8 cellular contexts compared by ENCODE assay signal in the genomic region with DNA sequence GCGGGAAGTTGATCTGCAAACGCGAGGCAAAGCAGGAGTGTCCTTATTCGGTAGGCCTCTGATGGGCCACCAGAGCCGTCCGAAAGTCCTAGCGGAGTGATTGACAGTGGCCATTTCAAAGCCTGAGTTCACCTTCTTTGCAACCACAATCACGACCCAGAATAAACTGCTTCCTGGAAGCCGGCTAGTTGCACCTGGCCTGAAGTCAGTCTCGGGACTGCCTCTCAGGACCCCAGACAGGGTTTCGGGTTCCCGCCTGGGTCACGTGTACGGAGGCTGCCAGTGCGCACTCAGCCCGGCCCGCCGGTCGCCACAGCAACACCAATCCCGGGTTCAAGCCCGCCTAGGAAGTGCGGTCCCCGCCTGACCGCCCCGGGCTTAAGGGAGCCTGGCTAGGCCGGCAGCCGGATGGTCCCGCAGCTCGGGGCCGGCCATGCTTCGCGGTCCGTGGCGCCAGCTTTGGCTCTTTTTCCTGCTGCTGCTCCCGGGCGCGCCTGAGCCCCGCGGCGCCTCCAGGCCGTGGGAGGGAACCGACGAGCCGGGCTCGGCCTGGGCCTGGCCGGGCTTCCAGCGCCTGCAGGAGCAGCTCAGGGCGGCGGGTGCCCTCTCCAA. TPM values are rescaled to one million over a fixed set of nuclear protein-coding genes. Genes with fewer than 3 reads are reported as not detected.
DNase-seq lines count a peak whose midpoint lies in the region; ATAC-seq and TF ChIP-seq lines count a peak whose summit lies in the region.

A gene with protein sequence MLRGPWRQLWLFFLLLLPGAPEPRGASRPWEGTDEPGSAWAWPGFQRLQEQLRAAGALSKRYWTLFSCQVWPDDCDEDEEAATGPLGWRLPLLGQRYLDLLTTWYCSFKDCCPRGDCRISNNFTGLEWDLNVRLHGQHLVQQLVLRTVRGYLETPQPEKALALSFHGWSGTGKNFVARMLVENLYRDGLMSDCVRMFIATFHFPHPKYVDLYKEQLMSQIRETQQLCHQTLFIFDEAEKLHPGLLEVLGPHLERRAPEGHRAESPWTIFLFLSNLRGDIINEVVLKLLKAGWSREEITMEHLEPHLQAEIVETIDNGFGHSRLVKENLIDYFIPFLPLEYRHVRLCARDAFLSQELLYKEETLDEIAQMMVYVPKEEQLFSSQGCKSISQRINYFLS (plus strand): TSS at position 375 of the 612 bp plus-strand sequence. CDS start 59 bp downstream, at position 434.

- TF ChIP-seq CTCF in Panc1 (IDR thresholded peaks at IDR 0.05) (no peak), fibroblast of lung (conservative IDR thresholded peaks at IDR 0.05 in 1 of 2, IDR thresholded peaks at IDR 0.05 in 1 of 2; ENCODE audit: low read depth in 1 of 2, low read length in 2 of 2) (no peak)

- no TSS peak for BruUV-seq in Panc1 (replicated peaks; lab: Mats Ljungman, UMichigan)

- TF ChIP-seq EP300 in Ishikawa (IDR thresholded peaks at IDR 0.05; ENCODE audit: borderline replicate concordance) = peak; percentile 17; the same call in 1 of the 2 replicates

- peaks cover 37% of the 10 kb centered on the region for H3K4me1 Mint-ChIP-seq in activated T-helper 1 cell treated with anti-CD3 and anti-CD28 coated beads, Interleukin-12 subunit alpha, Interleukin-12 subunit beta, Interleukin-2, Interleukin-4 antibody, amounts not matched to agents 30 ng/mL and 10 ng/mL and 1 ng/mL, durations not matched to agents 14 hours and 24 hours and 36 hours (ENCODE audit: low read depth)
- H3K4me1 Mint-ChIP-seq in naive B cell = peaks cover 21 to 43% (median 30%) of the 10 kb centered on the region in 3 donors
- peaks cover 42% of the 10 kb centered on the region for H3K4me1 Mint-ChIP-seq in stimulated activated memory B cell treated with anti-CD40 and anti-IgM and Interleukin-4, amounts not matched to agents 10 μg/mL and 1 μg/mL and 100 μg/mL, for 72 hours

- TF ChIP-seq RAD21 in Ishikawa (IDR thresholded peaks at IDR 0.05; ENCODE audit: low read depth) = no peak

- ATAC-seq in GM21619 (IDR thresholded peaks at IDR 0.05; ENCODE audit: unreplicated experiment) (peak; percentile 84), Panc1 (peak; percentile 95), naive B cell (ENCODE audit: low read depth in 2 of 2) (peak; percentile 75 to 79)
- peak; percentile 95 for ATAC-seq in stimulated activated memory B cell treated with anti-CD40 and anti-IgM and Interleukin-4, amounts not matched to agents 10 μg/mL and 1 μg/mL and 100 μg/mL, for 72 hours

- H3K27ac Mint-ChIP-seq in activated T-helper 1 cell treated with anti-CD3 and anti-CD28 coated beads, Interleukin-12 subunit alpha, Interleukin-12 subunit beta, Interleukin-2, Interleukin-4 antibody, amounts not matched to agents 30 ng/mL and 10 ng/mL and 1 ng/mL, durations not matched to agents 14 hours and 24 hours and 36 hours = peak within 1 kb of the TSS; percentile 99
- peak within 1 kb of the TSS; percentile 99 to 100 (median 99) for H3K27ac Mint-ChIP-seq in naive B cell
- peak within 1 kb of the TSS; percentile 98 for H3K27ac Mint-ChIP-seq in stimulated activated memory B cell treated with anti-CD40 and anti-IgM and Interleukin-4, amounts not matched to agents 10 μg/mL and 1 μg/mL and 100 μg/mL, for 72 hours

- H3K27ac ChIP-seq in Panc1 (ENCODE audit: low read length) (peak within 1 kb of the TSS; percentile 91), fibroblast of lung (ENCODE audit: insufficient read depth, low read length) (peak within 1 kb of the TSS; percentile 90)

- H3K4me2 ChIP-seq in fibroblast of lung (ENCODE audit: extremely low read depth, insufficient read depth, low read length) = peak within 1 kb of the TSS; percentile 97

- H3K36me3 Mint-ChIP-seq in activated T-helper 1 cell treated with anti-CD3 and anti-CD28 coated beads, Interleukin-12 subunit alpha, Interleukin-12 subunit beta, Interleukin-2, Interleukin-4 antibody, amounts not matched to agents 30 ng/mL and 10 ng/mL and 1 ng/mL, durations not matched to agents 14 hours and 24 hours and 36 hours (ENCODE audit: low read depth) = peaks cover 9% of the 10 kb centered on the region
- H3K36me3 Mint-ChIP-seq in naive B cell = peaks cover 0 to 4% of the 10 kb centered on the region in 2 donors
- peaks cover 14% of the 10 kb centered on the region for H3K36me3 Mint-ChIP-seq in stimulated activated memory B cell treated with anti-CD40 and anti-IgM and Interleukin-4, amounts not matched to agents 10 μg/mL and 1 μg/mL and 100 μg/mL, for 72 hours

- H3K4me3 ChIP-seq in Panc1 (ENCODE audit: low read depth in 2 of 2, low read length in 2 of 2) (peak within 1 kb of the TSS; percentile 74 to 85), fibroblast of lung (replicated peaks in 1 of 4; ENCODE audit: control extremely low read depth in 1 of 4, insufficient read depth in 1 of 4, low read depth in 3 of 4, low read length in 4 of 4) (peak within 1 kb of the TSS; percentile 83 to 92 (median 88))

- CTCF ChIA-PET in Panc1 (lab: Charles Lee) = no interaction called here

- peak within 1 kb of the TSS; percentile 65 for H2AFZ ChIP-seq in fibroblast of lung (ENCODE audit: low read length)

- intact Hi-C loops in Panc1 (cut with micrococcal nuclease; ENCODE audit: unreplicated experiment) = loop anchor here (2.0 to 10.0 kb wide), 3 partner anchors 113 to 287 kb away; a partner anchor contains a TSS
- intact Hi-C loops in activated T-helper 1 cell treated with anti-CD3 and anti-CD28 coated beads, Interleukin-12 subunit alpha, Interleukin-12 subunit beta, Interleukin-2, Interleukin-4 antibody, amounts not matched to agents 30 ng/mL and 10 ng/mL and 1 ng/mL, durations not matched to agents 14 hours and 24 hours and 36 hours (cut with micrococcal nuclease) = loop anchor here (1.0 to 10.0 kb wide), 11 partner anchors 39 to 539 kb away; a partner anchor contains a TSS

- H3K36me3 ChIP-seq in Panc1 (ENCODE audit: control insufficient read depth, insufficient read depth, low read length) (peaks cover 2% of the 10 kb centered on the region; the same call in 1 of the 2 replicates), fibroblast of lung (ENCODE audit: control insufficient read depth, insufficient read depth, low read length) (peaks cover 3% of the 10 kb centered on the region)

- DNase-seq in DMS53 (lab: John Stamatoyannopoulos, UW) (peak; percentile 96), Panc1 (ENCODE audit: low read depth, low spot score) (peak; percentile 54), fibroblast of lung (ENCODE audit: low read depth in 2 of 2) (peak; percentile 87 to 92), naive B cell (peak; percentile 95)
- peak; percentile 77 for DNase-seq in activated T-helper 1 cell treated with anti-CD3 and anti-CD28 coated beads, Interleukin-12 subunit alpha, Interleukin-12 subunit beta, Interleukin-2, Interleukin-4 antibody, amounts not matched to agents 30 ng/mL and 10 ng/mL and 1 ng/mL, durations not matched to agents 14 hours and 24 hours and 36 hours (ENCODE audit: low spot score)

- no peaks in the 10 kb centered on the region for H3K9me3 Mint-ChIP-seq in activated T-helper 1 cell treated with anti-CD3 and anti-CD28 coated beads, Interleukin-12 subunit alpha, Interleukin-12 subunit beta, Interleukin-2, Interleukin-4 antibody, amounts not matched to agents 30 ng/mL and 10 ng/mL and 1 ng/mL, durations not matched to agents 14 hours and 24 hours and 36 hours
- no peaks in the 10 kb centered on the region for H3K9me3 Mint-ChIP-seq in naive B cell
- H3K9me3 Mint-ChIP-seq in stimulated activated memory B cell treated with anti-CD40 and anti-IgM and Interleukin-4, amounts not matched to agents 10 μg/mL and 1 μg/mL and 100 μg/mL, for 72 hours = no peaks in the 10 kb centered on the region

- H4K20me1 ChIP-seq in fibroblast of lung (ENCODE audit: control insufficient read depth, extremely low read depth, insufficient read depth, low read length) = no peaks in the 10 kb centered on the region

- H3K27me3 ChIP-seq in Panc1 (ENCODE audit: control insufficient read depth, insufficient read depth, low read length) (no peaks in the 10 kb centered on the region), fibroblast of lung (ENCODE audit: control insufficient read depth, insufficient read depth, low read length) (no peaks in the 10 kb centered on the region)

- POLR2A ChIA-PET in Panc1 (lab: Charles Lee) = interaction anchor here (0.7 kb wide), 1 partner anchor 170 kb away, joined by 11 read pairs; no protein-coding TSS in a partner anchor

- H3K4me1 ChIP-seq in Panc1 (ENCODE audit: control insufficient read depth, insufficient read depth, low read length) (peaks cover 5% of the 10 kb centered on the region; the same call in 1 of the 2 replicates), fibroblast of lung (ENCODE audit: control insufficient read depth, extremely low read depth, insufficient read depth, low read length) (peaks cover 2% of the 10 kb centered on the region)

- peaks cover 18% of the 10 kb centered on the region for H3K79me2 ChIP-seq in fibroblast of lung (ENCODE audit: control insufficient read depth, insufficient read depth, low read length)

- H3K27me3 Mint-ChIP-seq in activated T-helper 1 cell treated with anti-CD3 and anti-CD28 coated beads, Interleukin-12 subunit alpha, Interleukin-12 subunit beta, Interleukin-2, Interleukin-4 antibody, amounts not matched to agents 30 ng/mL and 10 ng/mL and 1 ng/mL, durations not matched to agents 14 hours and 24 hours and 36 hours (ENCODE audit: insufficient read depth) = no peaks in the 10 kb centered on the region
- H3K27me3 Mint-ChIP-seq in naive B cell = no peaks in the 10 kb centered on the region
- H3K27me3 Mint-ChIP-seq in stimulated activated memory B cell treated with anti-CD40 and anti-IgM and Interleukin-4, amounts not matched to agents 10 μg/mL and 1 μg/mL and 100 μg/mL, for 72 hours = no peaks in the 10 kb centered on the region

- H3K4me3 Mint-ChIP-seq in activated T-helper 1 cell treated with anti-CD3 and anti-CD28 coated beads, Interleukin-12 subunit alpha, Interleukin-12 subunit beta, Interleukin-2, Interleukin-4 antibody, amounts not matched to agents 30 ng/mL and 10 ng/mL and 1 ng/mL, durations not matched to agents 14 hours and 24 hours and 36 hours = peak within 1 kb of the TSS; percentile 99
- peak within 1 kb of the TSS; percentile 93 to 97 (median 95) for H3K4me3 Mint-ChIP-seq in naive B cell
- peak within 1 kb of the TSS; percentile 96 for H3K4me3 Mint-ChIP-seq in stimulated activated memory B cell treated with anti-CD40 and anti-IgM and Interleukin-4, amounts not matched to agents 10 μg/mL and 1 μg/mL and 100 μg/mL, for 72 hours

- in situ Hi-C loops in Panc1 (cut with HindIII; ENCODE audit: low pct_unique_long_range_greater_than_20kb, low sequenced_read_pairs) = no loop called here

- H3K9me3 ChIP-seq in Panc1 (ENCODE audit: control insufficient read depth, insufficient read depth, low read depth, low read length) = no peaks in the 10 kb centered on the region
- H3K9me3 ChIP-seq in fibroblast of lung (ENCODE audit: control insufficient read depth, insufficient read depth, low read depth, low read length) = no peaks in the 10 kb centered on the region

- peak within 1 kb of the TSS; percentile 92 for H3K9ac ChIP-seq in fibroblast of lung (ENCODE audit: insufficient read depth, low read length)

RNA-seq across cellular contexts. Expression of the gene that starts here (rescaled TPM):
- total RNA-seq in Panc1 (2021; ENCODE audit: unreplicated experiment) (51.5 TPM), fibroblast of lung (32.9 and 62.1 TPM in 2 replicates)
- polyA plus RNA-seq in Panc1 (2012; ENCODE audit: insufficient read length) = 62.3 TPM
- 41.3 and 44.1 TPM in 2 replicates for total RNA-seq in activated T-helper 1 cell treated with anti-CD3 and anti-CD28 coated beads, Interleukin-12 subunit alpha, Interleukin-12 subunit beta, Interleukin-2, Interleukin-4 antibody, amounts not matched to agents 30 ng/mL and 10 ng/mL and 1 ng/mL, durations not matched to agents 14 hours and 24 hours and 36 hours
- polyA plus RNA-seq in fibroblast of lung (24.0 and 24.1 TPM in 2 replicates), naive B cell (ENCODE audit: low read depth in 6 of 6) (10 to 100 TPM; 54.6 to 75.3 (median 59.3) TPM)
- polyA plus RNA-seq in fibroblast of lung (2012) = 22.6 and 25.8 TPM in 2 replicates
- 74.7 and 109 TPM in 2 replicates for polyA minus RNA-seq in fibroblast of lung (ENCODE audit: low replicate concordance)

Comparison
In these comparisons a context has a peak if more than half of its experiments do, and no peak if none do; other contexts are left out.
1. Peak in every context shown above with its lines: DNase-seq, ATAC-seq, H3K4me3 ChIP-seq and H3K27ac ChIP-seq.